Comparison of ENCODE assay signal across 8 cellular contexts in genomic region chr15:52078876-52079700, GRCh38. TPM values are rescaled to one million over a fixed set of nuclear protein-coding genes. Genes with fewer than 3 reads are reported as not detected.
DNase-seq lines count a peak whose midpoint lies in the region; ATAC-seq and TF ChIP-seq lines count a peak whose summit lies in the region.

No MANE protein-coding gene starts in this region.

- H3K27ac ChIP-seq in HEK293 (ENCODE audit: extremely low read depth, low read depth, low read length) (no peak overlapping the region), neuronal stem cell (replicated peaks; ENCODE audit: low read length) (no peak overlapping the region), substantia nigra (ENCODE audit: low read depth, low read length, poor library complexity, severe bottlenecking) (no peak overlapping the region)

- CTCF ChIA-PET in HEK293 (lab: Yijun Ruan, JAX): interaction anchor here (0.5 to 2.9 kb wide), 25 partner anchors 11 to 429 kb away, joined by 3 to 22 read pairs (median 4); no protein-coding TSS in a partner anchor

- H2BK5ac ChIP-seq in neuronal stem cell (ENCODE audit: low read length): no peak overlapping the region

- H3K36me3 ChIP-seq in HEK293 (ENCODE audit: control insufficient read depth in 2 of 2, insufficient read depth in 1 of 2, low read length in 2 of 2): no peaks in the 10 kb centered on the region
- no peaks in the 10 kb centered on the region for H3K36me3 ChIP-seq in neuronal stem cell (replicated peaks in 1 of 2; ENCODE audit: control insufficient read depth in 2 of 2, insufficient read depth in 2 of 2, low read length in 2 of 2)

- H3K79me1 ChIP-seq in neuronal stem cell (ENCODE audit: low read depth, low read length): no peaks in the 10 kb centered on the region

- H3K4ac ChIP-seq in neuronal stem cell (ENCODE audit: low read length): no peak overlapping the region

- DNase-seq in CD1c-positive myeloid dendritic cell (ENCODE audit: extremely low spot score) (peak; percentile 82), RKO (ENCODE audit: low spot score) (peak; percentile 63), activated T-helper 1 cell treated with Interleukin-2 at 50 U/mL for 16 hours (ENCODE audit: low read depth) (peak; percentile 64), fibroblast of the aortic adventitia (ENCODE audit: low read depth) (peak; percentile 71), neuronal stem cell (ENCODE audit: low spot score) (peak; percentile 69), substantia nigra (lab: John Stamatoyannopoulos, UW) (peak in 46 of 49 donors; percentile 3 to 87 (median 60))

- H2AFZ ChIP-seq in neuronal stem cell (ENCODE audit: low read length): no peak overlapping the region

- no peak overlapping the region for H3K9ac ChIP-seq in neuronal stem cell (ENCODE audit: low read depth, low read length, poor library complexity)

- no peak overlapping the region for H3K4me2 ChIP-seq in neuronal stem cell (ENCODE audit: insufficient read depth, low read length, poor library complexity, severe bottlenecking)

- WGBS in neuronal stem cell (ENCODE audit: extremely low coverage in 2 of 2, insufficient read length in 2 of 2, insufficient replicate concordance in 1 of 2), 2 donors: no CpG with 5 or more reads among the region's 13 CpGs

- no peak overlapping the region for H2BK120ac ChIP-seq in neuronal stem cell (ENCODE audit: low read depth, low read length)

- POLR2A ChIA-PET in HEK293 (lab: Yijun Ruan, JAX): interaction anchor here (0.6 to 1.1 kb wide), 2 partner anchors 107 to 1835 kb away, joined by 3 to 4 read pairs; partner anchors contain the start of gene LEO1

- H3K9me3 ChIP-seq in HEK293 (ENCODE audit: control insufficient read depth, insufficient read depth, low read depth, low read length) (no peaks in the 10 kb centered on the region), neuronal stem cell (replicated peaks in 1 of 2; ENCODE audit: control insufficient read depth in 2 of 2, insufficient read depth in 1 of 2, low read depth in 1 of 2, low read length in 2 of 2) (no peaks in the 10 kb centered on the region)

- no peak for ATAC-seq in GM21381 (IDR thresholded peaks at IDR 0.05; ENCODE audit: unreplicated experiment)

- no peak overlapping the region for H2BK15ac ChIP-seq in neuronal stem cell (ENCODE audit: low read length)

- no peak overlapping the region for H2AK5ac ChIP-seq in neuronal stem cell (ENCODE audit: low read depth, low read length)

- H3K4me1 ChIP-seq in HEK293 (ENCODE audit: control insufficient read depth, insufficient read depth, low read length): no peaks in the 10 kb centered on the region
- H3K4me1 ChIP-seq in neuronal stem cell (ENCODE audit: control insufficient read depth in 2 of 2, insufficient read depth in 1 of 2, low read depth in 1 of 2, low read length in 2 of 2): peaks cover 0 to 3% of the 10 kb centered on the region in 2 donors

- H3K18ac ChIP-seq in neuronal stem cell (ENCODE audit: low read length): no peak overlapping the region

- no peak overlapping the region for H3K4me3 ChIP-seq in HEK293 (ENCODE audit: low read depth, low read length)
- H3K4me3 ChIP-seq in fibroblast of the aortic adventitia (ENCODE audit: low read depth, low read length): no peak overlapping the region
- H3K4me3 ChIP-seq in neuronal stem cell (ENCODE audit: low read length in 2 of 2): no peak overlapping the region

- TF ChIP-seq CTCF in HEK293 (tag by site-specific recombination; IDR thresholded peaks at IDR 0.05) (peak; percentile 40), fibroblast of the aortic adventitia (IDR thresholded peaks at IDR 0.05; ENCODE audit: insufficient read depth, low read length) (peak; percentile 91)

- H3K27me3 ChIP-seq in neuronal stem cell (ENCODE audit: control insufficient read depth in 3 of 3, insufficient read depth in 3 of 3, low read depth in 1 of 3, low read length in 3 of 3): no peaks in the 10 kb centered on the region

- no peak overlapping the region for H4K91ac ChIP-seq in neuronal stem cell (ENCODE audit: low read depth, low read length, poor library complexity)

- no peak overlapping the region for H3K23ac ChIP-seq in neuronal stem cell (ENCODE audit: low read depth, low read length, poor library complexity)

- no peak overlapping the region for H4K8ac ChIP-seq in neuronal stem cell (ENCODE audit: low read depth, low read length)

- H3K14ac ChIP-seq in neuronal stem cell (ENCODE audit: low read length): no peak overlapping the region

- no peak overlapping the region for H2BK12ac ChIP-seq in neuronal stem cell (ENCODE audit: low read length)

TF ChIP-seq in HEK293, 187 proteins besides CTCF, POLR2A, EP300 and RAD21:
- TF ChIP-seq GFI1B (tag by site-specific recombination; IDR thresholded peaks at IDR 0.05) (peak; percentile 25; the same call in 1 of the 2 replicates), ZNF610 (tag by site-specific recombination; IDR thresholded peaks at IDR 0.05; ENCODE audit: borderline replicate concordance) (peak; percentile 63; the same call in 1 of the 2 replicates), ZNF398 (tag by site-specific recombination; IDR thresholded peaks at IDR 0.05) (no peak), ZNF654 (tag by site-specific recombination; IDR thresholded peaks at IDR 0.05; ENCODE audit: low read depth) (peak; percentile 64)
TF ChIP-seq in HEK293: peak in this region for 3.

RNA-seq across cellular contexts. Expression of gene BCL2L10, which starts 33.5 kb away (rescaled TPM):
- not detected in 2 replicates for total RNA-seq in fibroblast of the aortic adventitia (ENCODE audit: low replicate concordance)
- polyA plus RNA-seq in neuronal stem cell (2013, experiment 1 of 2): 0.06 TPM
- polyA plus RNA-seq in neuronal stem cell (2013, experiment 2 of 2): 0.07 TPM
